ENCODE assay signal across 1 cellular context in the genomic region with DNA sequence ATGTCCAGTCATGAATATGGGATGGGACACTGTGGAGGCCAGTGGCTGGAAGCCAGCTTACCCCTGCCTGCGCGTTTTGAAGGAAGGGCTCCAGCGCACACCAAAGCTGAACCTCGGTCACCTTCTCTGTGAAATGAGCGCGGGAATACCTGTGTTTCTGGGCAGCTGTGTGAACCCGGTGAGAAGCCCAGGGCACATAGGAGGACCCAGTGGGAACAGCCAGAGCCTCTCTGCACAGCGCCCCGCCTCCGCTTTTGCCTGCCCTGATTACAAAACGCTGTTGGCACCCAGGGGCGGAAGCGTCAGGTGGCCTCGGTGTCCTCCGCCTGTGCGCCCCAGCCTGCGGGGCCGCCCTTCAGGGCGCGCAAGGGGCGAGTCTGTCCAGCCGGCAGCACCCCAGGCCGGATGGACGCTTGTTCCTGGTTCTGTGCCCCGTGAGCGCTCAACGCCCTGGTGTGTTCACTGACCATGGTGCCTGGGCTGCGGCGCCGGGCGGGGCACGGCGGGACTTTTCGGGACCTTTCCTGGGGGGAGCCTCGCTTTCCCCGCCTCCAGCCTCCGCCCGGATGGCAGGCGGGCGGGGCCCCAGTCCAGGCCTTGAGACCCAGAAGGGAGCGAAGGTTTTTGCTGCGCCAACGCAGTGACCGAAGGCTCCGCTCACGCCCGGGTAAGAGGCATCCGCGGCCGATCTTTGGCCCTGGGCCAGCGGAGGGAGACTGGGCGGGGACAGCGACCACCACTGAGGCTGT.
TF ChIP-seq lines count a peak whose summit lies in the region.

A gene (plus strand): TSS at position 588 of the 749 bp plus-strand sequence. CDS start 23,895 bp downstream, outside the sequence.

TF ChIP-seq in HepG2, 621 proteins besides CTCF, POLR2A, EP300 and RAD21 (continued from another document and continues in another):
- TF ChIP-seq, protein P1, sequence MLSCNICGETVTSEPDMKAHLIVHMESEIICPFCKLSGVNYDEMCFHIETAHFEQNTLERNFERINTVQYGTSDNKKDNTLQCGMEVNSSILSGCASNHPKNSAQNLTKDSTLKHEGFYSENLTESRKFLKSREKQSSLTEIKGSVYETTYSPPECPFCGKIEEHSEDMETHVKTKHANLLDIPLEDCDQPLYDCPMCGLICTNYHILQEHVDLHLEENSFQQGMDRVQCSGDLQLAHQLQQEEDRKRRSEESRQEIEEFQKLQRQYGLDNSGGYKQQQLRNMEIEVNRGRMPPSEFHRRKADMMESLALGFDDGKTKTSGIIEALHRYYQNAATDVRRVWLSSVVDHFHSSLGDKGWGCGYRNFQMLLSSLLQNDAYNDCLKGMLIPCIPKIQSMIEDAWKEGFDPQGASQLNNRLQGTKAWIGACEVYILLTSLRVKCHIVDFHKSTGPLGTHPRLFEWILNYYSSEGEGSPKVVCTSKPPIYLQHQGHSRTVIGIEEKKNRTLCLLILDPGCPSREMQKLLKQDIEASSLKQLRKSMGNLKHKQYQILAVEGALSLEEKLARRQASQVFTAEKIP (CRISPR knock-in tag; IDR thresholded peaks at IDR 0.05; ENCODE audit: borderline replicate concordance), result no peak
- no peak for TF ChIP-seq HMGA1 (CRISPR knock-in tag; conservative IDR thresholded peaks at IDR 0.05)
- no peak for TF ChIP-seq SIN3B (IDR thresholded peaks at IDR 0.05; ENCODE audit: low read length)
- peak; percentile 70 for TF ChIP-seq ZSCAN31 (CRISPR knock-in tag; IDR thresholded peaks at IDR 0.05; ENCODE audit: low read depth)
- TF ChIP-seq GZF1 (CRISPR knock-in tag; IDR thresholded peaks at IDR 0.05), result no peak; the same call in 1 of the 2 replicates
- TF ChIP-seq ZNF354B (CRISPR knock-in tag; IDR thresholded peaks at IDR 0.05), result no peak
- TF ChIP-seq ZNF136 (CRISPR knock-in tag; IDR thresholded peaks at IDR 0.05; ENCODE audit: low read depth), result no peak
- TF ChIP-seq MAFG (CRISPR knock-in tag; IDR thresholded peaks at IDR 0.05), result no peak
- no peak for TF ChIP-seq SNRNP70 (IDR thresholded peaks at IDR 0.05; ENCODE audit: low read depth, low read length)
- TF ChIP-seq ZC3H13 (CRISPR knock-in tag; IDR thresholded peaks at IDR 0.05), result peak; percentile 71; the same call in 1 of the 2 replicates
- peak; percentile 43; the same call in 1 of the 2 replicates for TF ChIP-seq ELF3 (CRISPR knock-in tag; IDR thresholded peaks at IDR 0.05)
- no peak for TF ChIP-seq ATF7 (IDR thresholded peaks at IDR 0.05)
- TF ChIP-seq ATF7 (CRISPR knock-in tag; IDR thresholded peaks at IDR 0.05), result no peak; the same call in 1 of the 2 replicates
- no peak; the same call in 1 of the 2 replicates for TF ChIP-seq ZNF331 (CRISPR knock-in tag; IDR thresholded peaks at IDR 0.05)
- TF ChIP-seq PRPF4 (IDR thresholded peaks at IDR 0.05; ENCODE audit: low read depth, low read length, poor library complexity, severe bottlenecking), result no peak
- TF ChIP-seq ZNF670 (CRISPR knock-in tag; IDR thresholded peaks at IDR 0.05; ENCODE audit: borderline replicate concordance), result peak; percentile 68; the same call in 1 of the 2 replicates
- no peak for TF ChIP-seq ZNF850 (CRISPR knock-in tag; conservative IDR thresholded peaks at IDR 0.05)
- no peak for TF ChIP-seq ZNF790 (CRISPR knock-in tag; IDR thresholded peaks at IDR 0.05; ENCODE audit: borderline replicate concordance)
- no peak for TF ChIP-seq STAT5B (CRISPR knock-in tag; IDR thresholded peaks at IDR 0.05)
- TF ChIP-seq, protein P2, sequence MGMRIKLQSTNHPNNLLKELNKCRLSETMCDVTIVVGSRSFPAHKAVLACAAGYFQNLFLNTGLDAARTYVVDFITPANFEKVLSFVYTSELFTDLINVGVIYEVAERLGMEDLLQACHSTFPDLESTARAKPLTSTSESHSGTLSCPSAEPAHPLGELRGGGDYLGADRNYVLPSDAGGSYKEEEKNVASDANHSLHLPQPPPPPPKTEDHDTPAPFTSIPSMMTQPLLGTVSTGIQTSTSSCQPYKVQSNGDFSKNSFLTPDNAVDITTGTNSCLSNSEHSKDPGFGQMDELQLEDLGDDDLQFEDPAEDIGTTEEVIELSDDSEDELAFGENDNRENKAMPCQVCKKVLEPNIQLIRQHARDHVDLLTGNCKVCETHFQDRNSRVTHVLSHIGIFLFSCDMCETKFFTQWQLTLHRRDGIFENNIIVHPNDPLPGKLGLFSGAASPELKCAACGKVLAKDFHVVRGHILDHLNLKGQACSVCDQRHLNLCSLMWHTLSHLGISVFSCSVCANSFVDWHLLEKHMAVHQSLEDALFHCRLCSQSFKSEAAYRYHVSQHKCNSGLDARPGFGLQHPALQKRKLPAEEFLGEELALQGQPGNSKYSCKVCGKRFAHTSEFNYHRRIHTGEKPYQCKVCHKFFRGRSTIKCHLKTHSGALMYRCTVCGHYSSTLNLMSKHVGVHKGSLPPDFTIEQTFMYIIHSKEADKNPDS (CRISPR knock-in tag; IDR thresholded peaks at IDR 0.05), result no peak; the same call in 1 of the 2 replicates
- peak; percentile 50; the same call in 1 of the 2 replicates for TF ChIP-seq SP5 (CRISPR knock-in tag; IDR thresholded peaks at IDR 0.05; ENCODE audit: borderline replicate concordance, low read depth)
- TF ChIP-seq, protein P3, sequence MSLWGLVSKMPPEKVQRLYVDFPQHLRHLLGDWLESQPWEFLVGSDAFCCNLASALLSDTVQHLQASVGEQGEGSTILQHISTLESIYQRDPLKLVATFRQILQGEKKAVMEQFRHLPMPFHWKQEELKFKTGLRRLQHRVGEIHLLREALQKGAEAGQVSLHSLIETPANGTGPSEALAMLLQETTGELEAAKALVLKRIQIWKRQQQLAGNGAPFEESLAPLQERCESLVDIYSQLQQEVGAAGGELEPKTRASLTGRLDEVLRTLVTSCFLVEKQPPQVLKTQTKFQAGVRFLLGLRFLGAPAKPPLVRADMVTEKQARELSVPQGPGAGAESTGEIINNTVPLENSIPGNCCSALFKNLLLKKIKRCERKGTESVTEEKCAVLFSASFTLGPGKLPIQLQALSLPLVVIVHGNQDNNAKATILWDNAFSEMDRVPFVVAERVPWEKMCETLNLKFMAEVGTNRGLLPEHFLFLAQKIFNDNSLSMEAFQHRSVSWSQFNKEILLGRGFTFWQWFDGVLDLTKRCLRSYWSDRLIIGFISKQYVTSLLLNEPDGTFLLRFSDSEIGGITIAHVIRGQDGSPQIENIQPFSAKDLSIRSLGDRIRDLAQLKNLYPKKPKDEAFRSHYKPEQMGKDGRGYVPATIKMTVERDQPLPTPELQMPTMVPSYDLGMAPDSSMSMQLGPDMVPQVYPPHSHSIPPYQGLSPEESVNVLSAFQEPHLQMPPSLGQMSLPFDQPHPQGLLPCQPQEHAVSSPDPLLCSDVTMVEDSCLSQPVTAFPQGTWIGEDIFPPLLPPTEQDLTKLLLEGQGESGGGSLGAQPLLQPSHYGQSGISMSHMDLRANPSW (CRISPR knock-in tag; IDR thresholded peaks at IDR 0.05; ENCODE audit: borderline replicate concordance), result peak; percentile 34; the same call in 1 of the 2 replicates
- TF ChIP-seq RAD51 (IDR thresholded peaks at IDR 0.05; ENCODE audit: borderline replicate concordance), result no peak
- TF ChIP-seq, protein P4, sequence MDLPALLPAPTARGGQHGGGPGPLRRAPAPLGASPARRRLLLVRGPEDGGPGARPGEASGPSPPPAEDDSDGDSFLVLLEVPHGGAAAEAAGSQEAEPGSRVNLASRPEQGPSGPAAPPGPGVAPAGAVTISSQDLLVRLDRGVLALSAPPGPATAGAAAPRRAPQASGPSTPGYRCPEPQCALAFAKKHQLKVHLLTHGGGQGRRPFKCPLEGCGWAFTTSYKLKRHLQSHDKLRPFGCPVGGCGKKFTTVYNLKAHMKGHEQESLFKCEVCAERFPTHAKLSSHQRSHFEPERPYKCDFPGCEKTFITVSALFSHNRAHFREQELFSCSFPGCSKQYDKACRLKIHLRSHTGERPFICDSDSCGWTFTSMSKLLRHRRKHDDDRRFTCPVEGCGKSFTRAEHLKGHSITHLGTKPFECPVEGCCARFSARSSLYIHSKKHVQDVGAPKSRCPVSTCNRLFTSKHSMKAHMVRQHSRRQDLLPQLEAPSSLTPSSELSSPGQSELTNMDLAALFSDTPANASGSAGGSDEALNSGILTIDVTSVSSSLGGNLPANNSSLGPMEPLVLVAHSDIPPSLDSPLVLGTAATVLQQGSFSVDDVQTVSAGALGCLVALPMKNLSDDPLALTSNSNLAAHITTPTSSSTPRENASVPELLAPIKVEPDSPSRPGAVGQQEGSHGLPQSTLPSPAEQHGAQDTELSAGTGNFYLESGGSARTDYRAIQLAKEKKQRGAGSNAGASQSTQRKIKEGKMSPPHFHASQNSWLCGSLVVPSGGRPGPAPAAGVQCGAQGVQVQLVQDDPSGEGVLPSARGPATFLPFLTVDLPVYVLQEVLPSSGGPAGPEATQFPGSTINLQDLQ (CRISPR knock-in tag; IDR thresholded peaks at IDR 0.05), result peak; percentile 96
- TF ChIP-seq, protein P5, sequence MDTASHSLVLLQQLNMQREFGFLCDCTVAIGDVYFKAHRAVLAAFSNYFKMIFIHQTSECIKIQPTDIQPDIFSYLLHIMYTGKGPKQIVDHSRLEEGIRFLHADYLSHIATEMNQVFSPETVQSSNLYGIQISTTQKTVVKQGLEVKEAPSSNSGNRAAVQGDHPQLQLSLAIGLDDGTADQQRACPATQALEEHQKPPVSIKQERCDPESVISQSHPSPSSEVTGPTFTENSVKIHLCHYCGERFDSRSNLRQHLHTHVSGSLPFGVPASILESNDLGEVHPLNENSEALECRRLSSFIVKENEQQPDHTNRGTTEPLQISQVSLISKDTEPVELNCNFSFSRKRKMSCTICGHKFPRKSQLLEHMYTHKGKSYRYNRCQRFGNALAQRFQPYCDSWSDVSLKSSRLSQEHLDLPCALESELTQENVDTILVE (CRISPR knock-in tag; IDR thresholded peaks at IDR 0.05), result no peak
- peak; percentile 29; the same call in 1 of the 2 replicates for TF ChIP-seq ZNF431 (CRISPR knock-in tag; IDR thresholded peaks at IDR 0.05; ENCODE audit: borderline replicate concordance, low read depth)
- TF ChIP-seq NCOA5 (CRISPR knock-in tag; IDR thresholded peaks at IDR 0.05), result no peak
- TF ChIP-seq GFI1 (CRISPR knock-in tag; IDR thresholded peaks at IDR 0.05; ENCODE audit: borderline replicate concordance), result no peak
- no peak for TF ChIP-seq PCBP2 (optimal IDR thresholded peaks at IDR 0.05; ENCODE audit: low read depth, low read length, poor library complexity, severe bottlenecking)
- TF ChIP-seq, protein P6, sequence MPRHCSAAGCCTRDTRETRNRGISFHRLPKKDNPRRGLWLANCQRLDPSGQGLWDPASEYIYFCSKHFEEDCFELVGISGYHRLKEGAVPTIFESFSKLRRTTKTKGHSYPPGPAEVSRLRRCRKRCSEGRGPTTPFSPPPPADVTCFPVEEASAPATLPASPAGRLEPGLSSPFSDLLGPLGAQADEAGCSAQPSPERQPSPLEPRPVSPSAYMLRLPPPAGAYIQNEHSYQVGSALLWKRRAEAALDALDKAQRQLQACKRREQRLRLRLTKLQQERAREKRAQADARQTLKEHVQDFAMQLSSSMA (CRISPR knock-in tag; IDR thresholded peaks at IDR 0.05), result peak; percentile 71; the same call in 1 of the 2 replicates
- no peak for TF ChIP-seq FOXJ3 (CRISPR knock-in tag; IDR thresholded peaks at IDR 0.05; ENCODE audit: borderline replicate concordance)
- TF ChIP-seq ZNF7 (CRISPR knock-in tag; IDR thresholded peaks at IDR 0.05), result no peak
- no peak for TF ChIP-seq KLF11 (CRISPR knock-in tag; IDR thresholded peaks at IDR 0.05)
- TF ChIP-seq, protein P7, sequence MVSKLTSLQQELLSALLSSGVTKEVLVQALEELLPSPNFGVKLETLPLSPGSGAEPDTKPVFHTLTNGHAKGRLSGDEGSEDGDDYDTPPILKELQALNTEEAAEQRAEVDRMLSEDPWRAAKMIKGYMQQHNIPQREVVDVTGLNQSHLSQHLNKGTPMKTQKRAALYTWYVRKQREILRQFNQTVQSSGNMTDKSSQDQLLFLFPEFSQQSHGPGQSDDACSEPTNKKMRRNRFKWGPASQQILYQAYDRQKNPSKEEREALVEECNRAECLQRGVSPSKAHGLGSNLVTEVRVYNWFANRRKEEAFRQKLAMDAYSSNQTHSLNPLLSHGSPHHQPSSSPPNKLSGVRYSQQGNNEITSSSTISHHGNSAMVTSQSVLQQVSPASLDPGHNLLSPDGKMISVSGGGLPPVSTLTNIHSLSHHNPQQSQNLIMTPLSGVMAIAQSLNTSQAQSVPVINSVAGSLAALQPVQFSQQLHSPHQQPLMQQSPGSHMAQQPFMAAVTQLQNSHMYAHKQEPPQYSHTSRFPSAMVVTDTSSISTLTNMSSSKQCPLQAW (CRISPR knock-in tag; IDR thresholded peaks at IDR 0.05), result no peak
- no peak for TF ChIP-seq TCF12 (IDR thresholded peaks at IDR 0.05)
- TF ChIP-seq TCF12 (CRISPR knock-in tag; IDR thresholded peaks at IDR 0.05), result peak; percentile 40; the same call in 1 of the 2 replicates
- peak; percentile 48 for TF ChIP-seq BRD4 (CRISPR knock-in tag; IDR thresholded peaks at IDR 0.05)
- TF ChIP-seq ZNF883 (CRISPR knock-in tag; IDR thresholded peaks at IDR 0.05; ENCODE audit: not compliant biosample characterization), result peak; percentile 23
- TF ChIP-seq MAFF (IDR thresholded peaks at IDR 0.05; ENCODE audit: low read depth, low read length), result peak; percentile 28; the same call in 1 of the 2 replicates
- TF ChIP-seq ZNF674 (CRISPR knock-in tag; IDR thresholded peaks at IDR 0.05; ENCODE audit: low read depth), result no peak
- TF ChIP-seq ZNF607 (CRISPR knock-in tag; IDR thresholded peaks at IDR 0.05; ENCODE audit: borderline replicate concordance), result 0 out of 2 replicates have a peak, but pooled peaks have one; percentile 23
